Comparison of ENCODE assay signal across 15 cellular contexts in the genomic region with DNA sequence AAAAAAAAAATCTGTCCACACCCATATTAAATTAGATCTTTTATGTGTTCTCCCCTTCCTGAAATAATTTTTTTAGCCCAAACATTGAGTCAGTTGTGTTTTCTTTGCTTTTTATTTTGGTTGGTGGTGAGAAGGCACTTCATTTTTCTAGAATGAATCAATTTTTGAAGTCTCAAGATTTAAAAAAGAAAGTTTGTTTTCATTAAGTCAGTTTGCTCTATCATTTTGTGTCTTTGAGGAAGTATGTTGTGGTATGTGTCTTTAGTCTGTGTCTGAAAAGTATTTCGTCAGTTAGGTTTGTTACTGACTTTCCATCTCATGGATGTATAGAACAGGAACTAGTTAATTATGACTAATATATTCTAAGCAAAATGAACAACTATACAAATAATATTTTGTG. TPM values are rescaled to one million over a fixed set of nuclear protein-coding genes. Genes with fewer than 3 reads are reported as not detected.
DNase-seq lines count a peak whose midpoint lies in the region; ATAC-seq and TF ChIP-seq lines count a peak whose summit lies in the region.
"Had no signal": no experiment of that assay in that cellular context is flagged by ENCODE, and none has a peak within 500 bp of the region (broad histone marks: within the 10 kb centered on the region; RNA-seq: fewer than 3 reads in every experiment).

No MANE protein-coding gene starts in this region.

- H3K4me1 ChIP-seq in IMR-90 (ENCODE audit: control insufficient read depth, insufficient read depth, low read length) (peaks cover 4% of the 10 kb centered on the region), adipocyte (ENCODE audit: control insufficient read depth, insufficient read depth, low read length) (peaks cover 8% of the 10 kb centered on the region), mesenchymal stem cell (ENCODE audit: control insufficient read depth, insufficient read depth, low read depth, low read length) (peaks cover 9% of the 10 kb centered on the region)

- in situ Hi-C loops in IMR-90 (cut with MboI; ENCODE audit: low sequenced_read_pairs) = loop anchor here (5.0 kb wide), 1 partner anchor 59 kb away; a partner anchor contains a TSS

- no peaks in the 10 kb centered on the region; the same call in none of the 2 replicates for H3K9me1 ChIP-seq in IMR-90 (ENCODE audit: insufficient read depth, low read length)

- peak overlapping the region; percentile 29; the same call in 1 of the 2 replicates for H3K27ac ChIP-seq in IMR-90 (ENCODE audit: insufficient read depth, low read length)
- no peak overlapping the region for H3K27ac ChIP-seq in mesenchymal stem cell (ENCODE audit: low read length, poor library complexity, severe bottlenecking)
- H3K27ac ChIP-seq: neutrophil had no signal

- H3K14ac ChIP-seq in IMR-90 (replicated peaks; ENCODE audit: low read depth, low read length) (no peak overlapping the region), mesenchymal stem cell (ENCODE audit: low read length in 2 of 2) (no peak overlapping the region)

- 0 out of 2 replicates have a peak overlapping the region, but pooled peaks have one; percentile 56 for H3K56ac ChIP-seq in IMR-90 (ENCODE audit: extremely low read depth, insufficient read depth, low read length)

- no peak for TF ChIP-seq CTCF in IMR-90 (conservative IDR thresholded peaks at IDR 0.05; ENCODE audit: low read depth, low read length)

- H2BK12ac ChIP-seq in mesenchymal stem cell (ENCODE audit: low read length in 2 of 2) = no peak overlapping the region

- TF ChIP-seq RAD21 in IMR-90 (IDR thresholded peaks at IDR 0.05; ENCODE audit: low read length) = no peak

- H2BK20ac ChIP-seq in IMR-90 (ENCODE audit: low read depth, low read length) = no peak overlapping the region

- H3K36me3 ChIP-seq in IMR-90 (ENCODE audit: control insufficient read depth, insufficient read depth, low read length) (no peaks in the 10 kb centered on the region), adipocyte (ENCODE audit: control insufficient read depth, insufficient read depth, low read length, severe bottlenecking) (no peaks in the 10 kb centered on the region), mesenchymal stem cell (ENCODE audit: control insufficient read depth in 1 of 2, insufficient read depth in 2 of 2, low read depth in 1 of 2, low read length in 2 of 2) (peaks cover 0 to 3% of the 10 kb centered on the region in 2 experiments)
- H3K36me3 ChIP-seq: neutrophil had no signal

- H3K18ac ChIP-seq in IMR-90 (ENCODE audit: low read depth, low read length) (no peak overlapping the region), mesenchymal stem cell (ENCODE audit: low read depth in 1 of 2, low read length in 2 of 2) (no peak overlapping the region)

- H3K4me3 ChIP-seq in IMR-90 (ENCODE audit: insufficient read depth, low read depth, low read length) (peak overlapping the region; percentile 30; the same call in 1 of the 2 replicates), adipocyte (ENCODE audit: low read length) (peak overlapping the region; percentile 53), mesenchymal stem cell (ENCODE audit: insufficient read depth in 1 of 2, low read depth in 1 of 2, low read length in 2 of 2) (no peak overlapping the region)

- no peak overlapping the region for H4K5ac ChIP-seq in IMR-90 (ENCODE audit: low read depth, low read length)

- CTCF ChIA-PET in IMR-90 (lab: Yijun Ruan, JAX) = no interaction called here

- peak overlapping the region; percentile 90 for H2BK5ac ChIP-seq in IMR-90 (ENCODE audit: low read depth, low read length, poor library complexity, severe bottlenecking)
- no peak overlapping the region for H2BK5ac ChIP-seq in mesenchymal stem cell (ENCODE audit: low read depth, low read length, poor library complexity, severe bottlenecking)

- 0 out of 2 replicates have a peak, but pooled peaks have one; percentile 5 for ATAC-seq in IMR-90 (ENCODE audit: low read depth)
- no peak for ATAC-seq in GM19395 (IDR thresholded peaks at IDR 0.05; ENCODE audit: unreplicated experiment)
- ATAC-seq in left ventricle myocardium superior = no peak
- no peak for ATAC-seq in GM21529 (IDR thresholded peaks at IDR 0.05; ENCODE audit: unreplicated experiment)
- ATAC-seq in HG02852 (IDR thresholded peaks at IDR 0.05; ENCODE audit: unreplicated experiment) = no peak
- ATAC-seq: stimulated activated naive CD8-positive, alpha-beta T cell treated with anti-CD3 and anti-CD28 coated beads, Interleukin-15, amount 100 ng/mL, for 72 hours had no signal

- POLR2A ChIA-PET in IMR-90 (lab: Charles Lee; ENCODE audit: unreplicated experiment) = no interaction called here

- H3K9me3 ChIP-seq in IMR-90 (ENCODE audit: control insufficient read depth, insufficient read depth, low read length) = no peaks in the 10 kb centered on the region
- H3K9me3 ChIP-seq in adipocyte (ENCODE audit: control insufficient read depth, low read length) = no peaks in the 10 kb centered on the region
- H3K9me3 ChIP-seq in mesenchymal stem cell (ENCODE audit: control insufficient read depth, low read length) = no peaks in the 10 kb centered on the region
- H3K9me3 ChIP-seq: neutrophil had no signal

- H3K9ac ChIP-seq in IMR-90 (ENCODE audit: low read depth, low read length) = peak overlapping the region; percentile 97; the same call in 1 of the 2 replicates
- peak overlapping the region; percentile 16 for H3K9ac ChIP-seq in adipocyte (ENCODE audit: low read length)
- H3K9ac ChIP-seq in mesenchymal stem cell (ENCODE audit: low read length) = no peak overlapping the region

- peak overlapping the region; percentile 9; the same call in 1 of the 2 replicates for H3K4ac ChIP-seq in IMR-90 (ENCODE audit: low read depth, low read length)
- H3K4ac ChIP-seq in mesenchymal stem cell (ENCODE audit: low read depth in 1 of 2, low read length in 2 of 2) = no peak overlapping the region

- no peak overlapping the region for H2AK5ac ChIP-seq in IMR-90 (ENCODE audit: low read depth, low read length)
- no peak overlapping the region for H2AK5ac ChIP-seq in mesenchymal stem cell (ENCODE audit: low read length, severe bottlenecking)

- H3K27me3 ChIP-seq in IMR-90 (ENCODE audit: control insufficient read depth, insufficient read depth, low read length) (peaks cover under 1% of the 10 kb centered on the region; the same call in 1 of the 2 replicates), adipocyte (replicated peaks; ENCODE audit: control insufficient read depth, insufficient read depth, low read length) (peaks cover 62% of the 10 kb centered on the region), mesenchymal stem cell (ENCODE audit: control insufficient read depth in 1 of 2, insufficient read depth in 1 of 2, low read length in 2 of 2) (peaks cover 0 to 98% of the 10 kb centered on the region in 2 experiments)

- no peak overlapping the region for H3K23ac ChIP-seq in IMR-90 (ENCODE audit: low read depth, low read length)
- H3K23ac ChIP-seq in mesenchymal stem cell (ENCODE audit: low read length in 2 of 2) = no peak overlapping the region

- no peak overlapping the region for H4K91ac ChIP-seq in IMR-90 (ENCODE audit: insufficient read depth, low read depth, low read length)
- no peak overlapping the region for H4K91ac ChIP-seq in mesenchymal stem cell (ENCODE audit: low read length)

- intact Hi-C loops in IMR-90 (cut with micrococcal nuclease) (no loop called here), left ventricle myocardium superior (cut with micrococcal nuclease) (no loop called here)

- peak overlapping the region; percentile 99 for H3K4me2 ChIP-seq in IMR-90 (ENCODE audit: low read depth, low read length)
- peak overlapping the region; percentile 68 for H3K4me2 ChIP-seq in mesenchymal stem cell (ENCODE audit: low read length, poor library complexity, severe bottlenecking)

- H4K8ac ChIP-seq in IMR-90 (ENCODE audit: low read depth in 2 of 2, low read length in 2 of 2) (no peak overlapping the region), mesenchymal stem cell (ENCODE audit: low read length) (no peak overlapping the region)

- dilution Hi-C loops in IMR-90 (cut with HindIII; ENCODE audit: low sequenced_read_pairs, unreplicated experiment) = no loop called here

- DNase-seq in AML-193 (lab: John Stamatoyannopoulos, UW) (peak; percentile 55 to 76), IMR-90 (peak; percentile 81), adipocyte (ENCODE audit: low read depth) (peak; percentile 70), mesenchymal stem cell (no peak), left ventricle myocardium superior (no peak)
- DNase-seq: activated CD8-positive, alpha-beta memory T cell treated with anti-CD3 and anti-CD28 coated beads, Interleukin-2, amount 50 U/mL, for 48 hours; aorta; C1 segment of cervical spinal cord; NCI-H146; stimulated activated naive CD8-positive, alpha-beta T cell treated with anti-CD3 and anti-CD28 coated beads, Interleukin-15, amount 100 ng/mL, for 72 hours had no signal

- WGBS in IMR-90 (ENCODE audit: extremely low coverage in 2 of 2, insufficient read length in 1 of 2), 2 experiments = no CpG with 5 or more reads among the region's 1 CpG
- no CpG with 5 or more reads among the region's 1 CpG for WGBS in mesenchymal stem cell

- no peak overlapping the region for H2BK15ac ChIP-seq in IMR-90 (ENCODE audit: low read depth, low read length)
- no peak overlapping the region for H2BK15ac ChIP-seq in mesenchymal stem cell (ENCODE audit: low read depth, poor library complexity, severe bottlenecking)

- BruUV-seq in IMR-90 (replicated peaks; lab: Mats Ljungman, UMichigan) = no TSS peak

- H2AK9ac ChIP-seq in IMR-90 (replicated peaks; ENCODE audit: low read depth, low read length, poor library complexity) = no peak overlapping the region

- TF ChIP-seq POLR2A in IMR-90 (IDR thresholded peaks at IDR 0.05; ENCODE audit: low read depth, low read length) = no peak

- H2AFZ ChIP-seq in IMR-90 (replicated peaks; ENCODE audit: low read length, poor library complexity) (no peak overlapping the region), mesenchymal stem cell (ENCODE audit: low read depth, low read length) (no peak overlapping the region)

- H2BK120ac ChIP-seq in IMR-90 (ENCODE audit: low read depth, low read length) (no peak overlapping the region), mesenchymal stem cell (ENCODE audit: low read depth, low read length) (no peak overlapping the region)

- H4K20me1 ChIP-seq in IMR-90 (ENCODE audit: insufficient read depth, low read length) = peaks cover 27% of the 10 kb centered on the region

- peaks cover 5 to 34% of the 10 kb centered on the region in 2 experiments; a peak in 3 of 4 replicates for H3K79me1 ChIP-seq in IMR-90 (ENCODE audit: low read depth in 1 of 2, low read length in 2 of 2)
- H3K79me1 ChIP-seq in mesenchymal stem cell (replicated peaks; ENCODE audit: low read length, poor library complexity, severe bottlenecking) = peaks cover 1% of the 10 kb centered on the region

RNA-seq across cellular contexts. Expression of a gene that starts 3.8 kb away (rescaled TPM):
- 10.2 and 11.9 TPM in 2 replicates for total RNA-seq in IMR-90 (2012; rRNA removed)
- 12.2 and 13.1 TPM in 2 replicates for polyA plus RNA-seq in IMR-90 (2012; rRNA removed)
- polyA plus RNA-seq in IMR-90 (2012; cell fraction: cytosol; rRNA removed) = 9.1 and 9.2 TPM in 2 replicates
- polyA plus RNA-seq in IMR-90 (2012; cell fraction: nucleus; rRNA removed; ENCODE audit: low replicate concordance) = 23.6 and 36.0 TPM in 2 replicates
- 44.3 TPM for polyA plus RNA-seq in mesenchymal stem cell (2013, experiment 1 of 2)
- 44.9 TPM for polyA plus RNA-seq in mesenchymal stem cell (2013, experiment 2 of 2)
- not detected for total RNA-seq in left ventricle myocardium superior

RNA-seq across cellular contexts. Expression of a gene that starts 32.5 kb away (rescaled TPM):
- not detected in 2 replicates for total RNA-seq in IMR-90 (2012; rRNA removed)
- 0.44 TPM in 1 of 2 replicates, not detected in the other for polyA plus RNA-seq in IMR-90 (2012; rRNA removed)
- 0.12 TPM in 1 of 2 replicates, not detected in the other for polyA plus RNA-seq in IMR-90 (2012; cell fraction: cytosol; rRNA removed)
- polyA plus RNA-seq in IMR-90 (2012; cell fraction: nucleus; rRNA removed; ENCODE audit: low replicate concordance) = not detected in 2 replicates
- 0.23 TPM for polyA plus RNA-seq in mesenchymal stem cell (2013, experiment 1 of 2)
- 0.12 TPM for polyA plus RNA-seq in mesenchymal stem cell (2013, experiment 2 of 2)
- total RNA-seq in left ventricle myocardium superior = not detected
- total RNA-seq: aorta, kidney epithelial cell had no signal

RNA-seq across cellular contexts. Expression of a gene that starts 56.3 kb away (rescaled TPM):
- total RNA-seq in IMR-90 (2012; rRNA removed) = 171 and 191 TPM in 2 replicates
- 178 and 181 TPM in 2 replicates for polyA plus RNA-seq in IMR-90 (2012; rRNA removed)
- polyA plus RNA-seq in IMR-90 (2012; cell fraction: cytosol; rRNA removed) = 229 and 242 TPM in 2 replicates
- 106 and 120 TPM in 2 replicates for polyA plus RNA-seq in IMR-90 (2012; cell fraction: nucleus; rRNA removed; ENCODE audit: low replicate concordance)
- 126 TPM for polyA plus RNA-seq in mesenchymal stem cell (2013, experiment 1 of 2)
- polyA plus RNA-seq in mesenchymal stem cell (2013, experiment 2 of 2) = 126 TPM
- total RNA-seq in left ventricle myocardium superior = 109 TPM

Comparison
In these comparisons a context has a peak if more than half of its experiments do, and no peak if none do; other contexts are left out.
1. DNase-seq: peak in AML-193 (2 of 2), IMR-90 (single experiment) and adipocyte (single experiment); none in mesenchymal stem cell (single experiment) and left ventricle myocardium superior (single experiment).
2. H3K4me3 ChIP-seq: peak in IMR-90 (single experiment) and adipocyte (single experiment); none in mesenchymal stem cell (0 of 2).
3. RNA of a gene that starts 3.8 kb away (total RNA-seq): 10.2 to 11.9 TPM in IMR-90; not detected in left ventricle myocardium superior (single experiment); every median in the first group is over 10 times any median in the second.